8 cellular contexts compared by ENCODE assay signal in genomic region chr7:131027287-131027773, GRCh38.
DNase-seq lines count a peak whose midpoint lies in the region; ATAC-seq and TF ChIP-seq lines count a peak whose summit lies in the region.

No MANE protein-coding gene starts in this region.

- no peaks in the 10 kb centered on the region for H3K27me3 Mint-ChIP-seq in activated CD4-positive, alpha-beta T cell treated with anti-CD3 and anti-CD28 coated beads, Interleukin-2, amount 10 ng/mL, durations not matched to agents 24 days and 14 days

- CTCF ChIA-PET in HCT116 (lab: Charles Lee): interaction anchor here (1.0 kb wide), 1 partner anchor 11 kb away, joined by 3 read pairs; no protein-coding TSS in a partner anchor

- RAD21 ChIA-PET in HCT116 (lab: Charles Lee; ENCODE audit: low non-redundant PET in 1 of 2, low total read pairs in 2 of 2, uncharacterized antibody in 2 of 2, unreplicated experiment in 2 of 2): no interaction called here

- peak overlapping the region; percentile 40 for H3K4me3 Mint-ChIP-seq in activated CD4-positive, alpha-beta T cell treated with anti-CD3 and anti-CD28 coated beads, Interleukin-2, amount 10 ng/mL, durations not matched to agents 24 days and 14 days

- H3K27me3 ChIP-seq in HCT116 (ENCODE audit: insufficient read depth, low read length) (no peaks in the 10 kb centered on the region), skeletal muscle tissue (ENCODE audit: control insufficient read depth in 3 of 3, insufficient read depth in 3 of 3, low read length in 3 of 3) (no peaks in the 10 kb centered on the region)

- H3K9me3 ChIP-seq in HCT116 (ENCODE audit: control insufficient read depth in 1 of 2, insufficient read depth in 1 of 2, low read depth in 1 of 2, low read length in 2 of 2) (no peaks in the 10 kb centered on the region), skeletal muscle tissue (ENCODE audit: control insufficient read depth in 3 of 3, low read length in 3 of 3) (no peaks in the 10 kb centered on the region)

- ATAC-seq in HCT116 (peak; percentile 71), GM18517 (IDR thresholded peaks at IDR 0.05; ENCODE audit: unreplicated experiment) (no peak)

- peaks cover 37% of the 10 kb centered on the region for H3K36me3 Mint-ChIP-seq in activated CD4-positive, alpha-beta T cell treated with anti-CD3 and anti-CD28 coated beads, Interleukin-2, amount 10 ng/mL, durations not matched to agents 24 days and 14 days (ENCODE audit: low read depth)

- H3K9me3 Mint-ChIP-seq in activated CD4-positive, alpha-beta T cell treated with anti-CD3 and anti-CD28 coated beads, Interleukin-2, amount 10 ng/mL, durations not matched to agents 24 days and 14 days: peaks cover 4% of the 10 kb centered on the region

- no peak for TF ChIP-seq RAD21 in HCT116 (IDR thresholded peaks at IDR 0.05; ENCODE audit: low read depth)

- H3K9me2 ChIP-seq in HCT116 (ENCODE audit: insufficient read depth): no peaks in the 10 kb centered on the region

- peak overlapping the region; percentile 57 for H3K27ac ChIP-seq in HCT116 (ENCODE audit: low read depth, low read length)
- H3K27ac ChIP-seq in skeletal muscle tissue (ENCODE audit: low read depth, low read length): peak overlapping the region; percentile 3

- peak overlapping the region; percentile 83 for H3K27ac Mint-ChIP-seq in activated CD4-positive, alpha-beta T cell treated with anti-CD3 and anti-CD28 coated beads, Interleukin-2, amount 10 ng/mL, durations not matched to agents 24 days and 14 days

- POLR2A ChIA-PET in HCT116 (lab: Charles Lee): interaction anchor here (1.0 kb wide), 1 partner anchor 10 kb away, joined by 3 read pairs; no protein-coding TSS in a partner anchor

- no peak overlapping the region for H3K9ac ChIP-seq in HCT116 (ENCODE audit: low read length)
- no peak overlapping the region for H3K9ac ChIP-seq in skeletal muscle tissue (ENCODE audit: low read depth in 1 of 3, low read length in 3 of 3)

- H4K20me1 ChIP-seq in HCT116 (ENCODE audit: insufficient read depth): no peaks in the 10 kb centered on the region

- H3K4me1 ChIP-seq in HCT116 (ENCODE audit: control insufficient read depth in 1 of 2, insufficient read depth in 2 of 2, low read length in 2 of 2) (peaks cover 43 to 45% of the 10 kb centered on the region in 2 experiments), skeletal muscle tissue (ENCODE audit: control insufficient read depth in 3 of 3, insufficient read depth in 3 of 3, low read length in 3 of 3) (peaks cover 19 to 42% (median 33%) of the 10 kb centered on the region in 3 donors)

- H3K4me1 Mint-ChIP-seq in activated CD4-positive, alpha-beta T cell treated with anti-CD3 and anti-CD28 coated beads, Interleukin-2, amount 10 ng/mL, durations not matched to agents 24 days and 14 days: peaks cover 56% of the 10 kb centered on the region

- H3K79me2 ChIP-seq in HCT116 (ENCODE audit: insufficient read depth, low read length): peaks cover 17% of the 10 kb centered on the region

- H3K36me3 ChIP-seq in HCT116 (ENCODE audit: control insufficient read depth in 1 of 2, insufficient read depth in 2 of 2, low read length in 2 of 2): 0 out of 4 replicates have a peak, but pooled peaks cover 0 to 6% of the 10 kb centered on the region in 2 experiments
- H3K36me3 ChIP-seq in skeletal muscle tissue (ENCODE audit: control insufficient read depth in 3 of 3, insufficient read depth in 3 of 3, low read length in 3 of 3): peaks cover 0 to 3% (median 0%) of the 10 kb centered on the region in 3 donors

- H3K4me2 ChIP-seq in HCT116 (ENCODE audit: low read length): peak overlapping the region; percentile 9

- TF ChIP-seq POLR2A in HCT116 (IDR thresholded peaks at IDR 0.05; ENCODE audit: borderline replicate concordance, extremely low read depth, insufficient read depth, insufficient read length): no peak

- DNase-seq in AG08396 (ENCODE audit: low spot score) (peak; percentile 43), HCT116 (ENCODE audit: low read depth, low spot score) (no peak), fibroblast of peridontal ligament (ENCODE audit: extremely low read depth) (peak; percentile 97), hippocampal formation (lab: John Stamatoyannopoulos, UW) (no peak), NCI-H2196 treated with DMSO at 0.1 percent for 48 hours (lab: John Stamatoyannopoulos, UW; ENCODE audit: unreplicated experiment) (no peak)
- DNase-seq in activated CD4-positive, alpha-beta T cell treated with anti-CD3 and anti-CD28 coated beads, Interleukin-2, amount 10 ng/mL, durations not matched to agents 24 days and 14 days: peak; percentile 76

- no peak for TF ChIP-seq CTCF in HCT116 (IDR thresholded peaks at IDR 0.05 in 2 of 3, conservative IDR thresholded peaks at IDR 0.05 in 1 of 3; ENCODE audit: borderline replicate concordance in 1 of 3, insufficient read depth in 1 of 3, low read depth in 2 of 3, low read length in 2 of 3)

- no TSS peak for BruUV-seq in HCT116 (replicated peaks; lab: Mats Ljungman, UMichigan)

- intact Hi-C loops in HCT116 (cut with micrococcal nuclease): no loop called here
- intact Hi-C loops in activated CD4-positive, alpha-beta T cell treated with anti-CD3 and anti-CD28 coated beads, Interleukin-2, amount 10 ng/mL, durations not matched to agents 24 days and 14 days (cut with micrococcal nuclease): loop anchor here (5.0 kb wide), 1 partner anchor 380 kb away; no protein-coding TSS in a partner anchor

- H2AFZ ChIP-seq in HCT116 (ENCODE audit: low read depth, low read length, poor library complexity, severe bottlenecking): no peak overlapping the region

- no peak overlapping the region for H3K4me3 ChIP-seq in HCT116 (replicated peaks in 1 of 2; ENCODE audit: low read depth in 1 of 2, low read length in 2 of 2)
- no peak overlapping the region for H3K4me3 ChIP-seq in skeletal muscle tissue (ENCODE audit: low read length in 3 of 3)

TF ChIP-seq in HCT116, 20 proteins besides CTCF, POLR2A, EP300 and RAD21:
- TF ChIP-seq CEBPB (IDR thresholded peaks at IDR 0.05; ENCODE audit: low read depth): peak; percentile 48; the same call in 1 of the 2 replicates
- no peak for TF ChIP-seq ELF1 (IDR thresholded peaks at IDR 0.05; ENCODE audit: borderline replicate concordance, low read depth)
- TF ChIP-seq SRF (IDR thresholded peaks at IDR 0.05; ENCODE audit: low read depth): no peak
- TF ChIP-seq SIN3A (IDR thresholded peaks at IDR 0.05; ENCODE audit: low read depth): no peak
- no peak for TF ChIP-seq ATF3 (IDR thresholded peaks at IDR 0.05)
- no peak for TF ChIP-seq POLR2AphosphoS5 (IDR thresholded peaks at IDR 0.05; ENCODE audit: low read depth, low read length)
TF ChIP-seq in HCT116: peak in this region for 1.

Comparison
In these comparisons a context has a peak if more than half of its experiments do, and no peak if none do; other contexts are left out.
1. DNase-seq: peak in AG08396 (single experiment), activated CD4-positive, alpha-beta T cell treated with anti-CD3 and anti-CD28 coated beads, Interleukin-2, amount 10 ng/mL, durations not matched to agents 24 days and 14 days (single experiment) and fibroblast of peridontal ligament (single experiment); none in HCT116 (single experiment), hippocampal formation (0 of 2) and NCI-H2196 treated with DMSO at 0.1 percent for 48 hours (single experiment).